Comparison of ENCODE assay signal across 18 cellular contexts in the genomic region with DNA sequence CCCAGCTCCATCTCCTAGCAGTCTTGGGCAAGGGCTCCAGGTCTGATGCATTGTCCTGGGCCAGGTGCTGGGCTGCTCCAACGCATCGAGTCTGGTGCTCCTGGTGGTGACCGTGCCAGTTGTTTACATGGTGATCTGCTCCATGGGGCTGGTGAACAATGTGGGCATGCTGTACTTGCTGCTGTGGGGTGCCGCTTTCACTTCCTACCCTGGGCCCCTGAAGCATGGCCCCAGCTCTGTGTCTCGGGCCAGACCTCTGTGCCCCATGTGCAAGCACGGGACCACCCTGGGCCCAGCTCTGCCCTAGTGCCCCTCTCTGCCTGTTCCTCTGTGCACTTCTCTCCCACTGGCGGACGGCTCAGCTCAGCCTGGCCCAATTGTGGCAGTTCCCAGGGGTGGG.
"Had no signal": no experiment of that assay in that cellular context is flagged by ENCODE, and none has a peak within 500 bp of the region (broad histone marks: within the 10 kb centered on the region; RNA-seq: fewer than 3 reads in every experiment).

No MANE protein-coding gene starts in this region.

- ATAC-seq: activated naive CD4-positive, alpha-beta T cell treated with anti-CD3 and anti-CD28 coated beads, Interleukin-2, amount 50 U/mL, for 72 hours; activated T-cell treated with anti-CD3 and anti-CD28 coated beads, Interleukin-2, amount 50 U/mL, for 4 hours; left lobe of liver; WTC11 had no signal

- H3K36me3 ChIP-seq: esophagus squamous epithelium, prostate gland, right lobe of liver, thoracic aorta had no signal

- FAIRE-seq: islet of Langerhans, TTC549, urothelium cell line had no signal

- DNase-seq: activated CD4-positive, alpha-beta memory T cell treated with anti-CD3 and anti-CD28 coated beads, Interleukin-2, amount 10 ng/mL, durations not matched to agents 7 days and 5 days; activated CD4-positive, alpha-beta T cell treated with anti-CD3 and anti-CD28 coated beads for 4 hours; activated effector memory CD4-positive, alpha-beta T cell treated with anti-CD3 and anti-CD28 coated beads, Interleukin-2, amount 50 U/mL, for 16 hours; activated T-cell treated with anti-CD3 and anti-CD28 coated beads, Interleukin-2, amount 50 U/mL, for 4 hours; amniotic stem cell; esophagus squamous epithelium; head of caudate nucleus; right lobe of liver; stomach had no signal

- H3K4me3 ChIP-seq: coronary artery, esophagus squamous epithelium, prostate gland, right lobe of liver, stomach, thoracic aorta had no signal

- H3K9me3 ChIP-seq: esophagus squamous epithelium, prostate gland, right lobe of liver, stomach, thoracic aorta had no signal

- H3K27me3 ChIP-seq: esophagus squamous epithelium, right lobe of liver, stomach had no signal

- H3K27ac ChIP-seq: coronary artery, esophagus squamous epithelium, prostate gland, right lobe of liver, stomach, thoracic aorta had no signal

- H3K4me1 ChIP-seq: prostate gland, right lobe of liver had no signal
